ENCODE assay signal across 8 cellular contexts in the genomic region with DNA sequence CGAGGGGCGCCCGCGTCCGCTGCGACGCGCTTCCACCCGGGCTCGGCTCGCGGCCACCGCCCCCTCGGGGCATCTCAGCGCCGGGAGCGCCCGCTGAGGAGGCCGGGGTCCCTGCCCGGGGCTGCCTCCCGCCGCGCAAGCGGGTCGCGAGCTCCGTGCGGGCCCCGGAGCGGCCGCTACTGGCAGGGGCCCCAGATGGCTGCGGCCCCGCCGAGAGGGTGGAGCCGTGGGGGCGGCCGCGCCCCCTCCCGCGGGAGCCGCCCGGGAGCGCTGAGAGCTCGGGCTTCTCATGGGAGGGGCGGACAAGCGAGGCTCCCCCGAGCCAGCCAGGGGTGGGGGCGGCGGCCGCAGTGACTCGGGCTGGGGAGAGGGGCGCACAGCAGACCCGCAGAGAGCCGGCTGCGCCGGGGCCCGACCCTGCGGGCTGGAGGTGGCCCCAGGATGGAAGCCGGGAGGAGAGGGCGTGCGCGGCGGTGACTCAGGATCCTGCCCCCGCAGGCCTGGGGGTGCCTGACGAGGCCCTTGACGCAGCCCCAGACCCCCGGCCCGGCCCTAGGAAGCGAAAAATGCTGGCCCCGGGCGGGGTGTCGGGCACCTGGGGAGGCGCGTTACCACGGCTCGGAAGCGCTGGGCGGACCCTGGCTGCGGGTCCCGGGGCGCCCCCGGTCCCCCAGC. TPM values are rescaled to one million over a fixed set of nuclear protein-coding genes. Genes with fewer than 3 reads are reported as not detected.
DNase-seq lines count a peak whose midpoint lies in the region; TF ChIP-seq lines count a peak whose summit lies in the region.

No MANE protein-coding gene starts in this region.

- peaks cover 11% of the 10 kb centered on the region for H3K4me1 Mint-ChIP-seq in activated naive CD4-positive, alpha-beta T cell treated with anti-CD3 and anti-CD28 coated beads for 36 hours (ENCODE audit: low read depth)

- H3K27ac ChIP-seq in left ventricle myocardium inferior (replicated peaks) (peak overlapping the region; percentile 91), sigmoid colon (peak overlapping the region; percentile 77 to 94 (median 91))

- H3K27me3 ChIP-seq in left ventricle myocardium inferior (ENCODE audit: low read depth) (no peaks in the 10 kb centered on the region), sigmoid colon (no peaks in the 10 kb centered on the region)

- H3K27me3 Mint-ChIP-seq in activated naive CD4-positive, alpha-beta T cell treated with anti-CD3 and anti-CD28 coated beads for 36 hours (ENCODE audit: low read depth), result peaks cover 12% of the 10 kb centered on the region

- peaks cover 2% of the 10 kb centered on the region for H3K36me3 Mint-ChIP-seq in activated naive CD4-positive, alpha-beta T cell treated with anti-CD3 and anti-CD28 coated beads for 36 hours (ENCODE audit: low read depth)

- no peak overlapping the region for H3K27ac Mint-ChIP-seq in activated naive CD4-positive, alpha-beta T cell treated with anti-CD3 and anti-CD28 coated beads for 36 hours

- no peak for TF ChIP-seq CTCF in GM20000 (IDR thresholded peaks at IDR 0.05; ENCODE audit: extremely low read depth, missing control alignments)
- no peak for TF ChIP-seq CTCF in left ventricle myocardium inferior (IDR thresholded peaks at IDR 0.05; ENCODE audit: borderline replicate concordance)
- TF ChIP-seq CTCF in sigmoid colon (IDR thresholded peaks at IDR 0.05), result no peak

- H3K4me3 ChIP-seq in left ventricle myocardium inferior, result peak overlapping the region; percentile 95
- peak overlapping the region; percentile 72 to 95 (median 90) for H3K4me3 ChIP-seq in sigmoid colon

- CTCF ChIA-PET in activated naive CD4-positive, alpha-beta T cell treated with anti-CD3 and anti-CD28 coated beads for 36 hours (lab: Charles Lee), result interaction anchor here (2.9 to 3.0 kb wide), 2 partner anchors 12 to 176 kb away, joined by 10 to 17 read pairs; no protein-coding TSS in a partner anchor

- 0 to 1% methylated on average over 82 of the region's 82 CpGs for WGBS in sigmoid colon, 2 donors

- H3K9me3 Mint-ChIP-seq in activated naive CD4-positive, alpha-beta T cell treated with anti-CD3 and anti-CD28 coated beads for 36 hours, result no peaks in the 10 kb centered on the region

- H3K36me3 ChIP-seq in left ventricle myocardium inferior (no peaks in the 10 kb centered on the region), sigmoid colon (no peaks in the 10 kb centered on the region)

- intact Hi-C loops in activated naive CD4-positive, alpha-beta T cell treated with anti-CD3 and anti-CD28 coated beads for 36 hours (cut with micrococcal nuclease), result loop anchor here (2.0 to 5.0 kb wide), 3 partner anchors 70 to 168 kb away; a partner anchor contains a TSS
- intact Hi-C loops in left ventricle myocardium inferior (cut with micrococcal nuclease), result no loop called here
- intact Hi-C loops in sigmoid colon (cut with DNase I), result loop anchor here (1.0 to 10.0 kb wide), 3 partner anchors 44 to 984 kb away; a partner anchor contains a TSS

- peak; percentile 45 for DNase-seq in COLO668 (lab: John Stamatoyannopoulos, UW; ENCODE audit: unreplicated experiment)
- DNase-seq in GM20000 (ENCODE audit: low spot score), result peak; percentile 85
- peak; percentile 33 for DNase-seq in M059J (ENCODE audit: low read depth)
- DNase-seq in activated naive CD4-positive, alpha-beta T cell treated with anti-CD3 and anti-CD28 coated beads for 36 hours, result peak; percentile 32
- peak; percentile 51 for DNase-seq in left ventricle myocardium inferior
- peak; percentile 76 for DNase-seq in sigmoid colon
- no peak for DNase-seq in NCI-H2029 (lab: John Stamatoyannopoulos, UW)
- no peak for DNase-seq in medulla oblongata (ENCODE audit: extremely low spot score)

- H3K4me1 ChIP-seq in left ventricle myocardium inferior (peaks cover 55% of the 10 kb centered on the region), sigmoid colon (peaks cover 0 to 47% (median 42%) of the 10 kb centered on the region in 4 donors)

- no peaks in the 10 kb centered on the region for H3K9me3 ChIP-seq in left ventricle myocardium inferior (replicated peaks)
- no peaks in the 10 kb centered on the region for H3K9me3 ChIP-seq in sigmoid colon

- TF ChIP-seq POLR2A in sigmoid colon (IDR thresholded peaks at IDR 0.05), result no peak

- TF ChIP-seq EP300 in sigmoid colon (IDR thresholded peaks at IDR 0.05), result no peak

- H3K4me3 Mint-ChIP-seq in activated naive CD4-positive, alpha-beta T cell treated with anti-CD3 and anti-CD28 coated beads for 36 hours, result peak overlapping the region; percentile 32

RNA-seq across cellular contexts. Expression of a gene that starts 0.6 kb away (rescaled TPM):
- 4.0 and 5.7 TPM in 2 replicates for total RNA-seq in M059J (2014; rRNA removed; shearing (Covaris generic))
- total RNA-seq in activated naive CD4-positive, alpha-beta T cell treated with anti-CD3 and anti-CD28 coated beads for 36 hours, result under 1 TPM; 0.91 TPM
- total RNA-seq in left ventricle myocardium inferior (11.5 TPM), sigmoid colon (10 to 100 TPM; 11.1 to 20.4 (median 13.6) TPM)
- 1 to 10 TPM in 2 of 3 donors, under 1 TPM in 1; 0.69 to 4.0 (median 3.6) TPM for polyA plus RNA-seq in sigmoid colon

RNA-seq across cellular contexts. Expression of a gene that starts 44.1 kb away (rescaled TPM):
- total RNA-seq in M059J (2014; rRNA removed; shearing (Covaris generic)), result 15.3 and 28.2 TPM in 2 replicates
- 10 to 100 TPM; 15.3 to 15.4 TPM for total RNA-seq in activated naive CD4-positive, alpha-beta T cell treated with anti-CD3 and anti-CD28 coated beads for 36 hours
- total RNA-seq in left ventricle myocardium inferior (14.0 TPM), sigmoid colon (10 to 100 TPM; 12.2 to 15.2 (median 14.1) TPM)
- polyA plus RNA-seq in sigmoid colon, result 10 to 100 TPM in 1 of 3 donors, 1 to 10 TPM in 2; 4.6 to 11.7 (median 4.8) TPM

Comparison
In these comparisons a context has a peak if more than half of its experiments do, and no peak if none do; other contexts are left out.
1. DNase-seq: peak in COLO668 (single experiment), GM20000 (single experiment), M059J (single experiment), activated naive CD4-positive, alpha-beta T cell treated with anti-CD3 and anti-CD28 coated beads for 36 hours (single experiment), left ventricle myocardium inferior (single experiment) and sigmoid colon (single experiment); none in NCI-H2029 (single experiment) and medulla oblongata (single experiment).